In genomic region chr3:149701206-149701976, GRCh38 we compare ENCODE assay signal across 12 cellular contexts. TPM values are rescaled to one million over a fixed set of nuclear protein-coding genes. Genes with fewer than 3 reads are reported as not detected.
DNase-seq lines count a peak whose midpoint lies in the region; ATAC-seq lines count a peak whose summit lies in the region.
"Had no signal": no experiment of that assay in that cellular context is flagged by ENCODE, and none has a peak within 500 bp of the region (broad histone marks: within the 10 kb centered on the region; RNA-seq: fewer than 3 reads in every experiment).

No MANE protein-coding gene starts in this region.

- no peaks in the 10 kb centered on the region for H3K27me3 Mint-ChIP-seq in activated CD4-positive, alpha-beta T cell treated with anti-CD3 and anti-CD28 coated beads, Interleukin-2, amount 10 ng/mL, durations not matched to agents 24 days and 14 days
- H3K27me3 Mint-ChIP-seq: naive B cell had no signal

- H3K4me1 Mint-ChIP-seq in activated CD4-positive, alpha-beta T cell treated with anti-CD3 and anti-CD28 coated beads, Interleukin-2, amount 10 ng/mL, durations not matched to agents 24 days and 14 days = peaks cover 13% of the 10 kb centered on the region
- H3K4me1 Mint-ChIP-seq in stimulated activated effector memory CD8-positive, alpha-beta T cell treated with anti-CD3 and anti-CD28 coated beads, Interleukin-12 subunit alpha, Interleukin-12 subunit beta, amount 100 ng/mL, for 72 hours = peaks cover 28% of the 10 kb centered on the region
- H3K4me1 Mint-ChIP-seq: immature natural killer cell had no signal

- DNase-seq in activated CD4-positive, alpha-beta T cell treated with anti-CD3 and anti-CD28 coated beads, Interleukin-2, amount 10 ng/mL, durations not matched to agents 24 days and 14 days = peak; percentile 59
- DNase-seq in activated CD4-positive, alpha-beta T cell treated with anti-CD3 and anti-CD28 coated beads for 4 hours = no peak
- peak; percentile 12 for DNase-seq in activated naive CD4-positive, alpha-beta T cell treated with anti-CD3 and anti-CD28 coated beads, Interleukin-2, amount 50 U/mL, for 16 hours
- peak in 1 of 2 donors; percentile 71 for DNase-seq in stimulated activated effector memory CD8-positive, alpha-beta T cell treated with anti-CD3 and anti-CD28 coated beads, Interleukin-12 subunit alpha, Interleukin-12 subunit beta, amount 100 ng/mL, for 72 hours (ENCODE audit: low spot score in 2 of 2)
- no peak for DNase-seq in DMS79 (lab: John Stamatoyannopoulos, UW)
- no peak for DNase-seq in NCI-H1048 (lab: John Stamatoyannopoulos, UW)
- no peak for DNase-seq in NOMO-1 (lab: John Stamatoyannopoulos, UW; ENCODE audit: unreplicated experiment in 2 of 2)
- DNase-seq: naive B cell, NCI-H187, spleen had no signal

- ATAC-seq in HG03066 (IDR thresholded peaks at IDR 0.05; ENCODE audit: low read depth, unreplicated experiment) = peak; percentile 63
- ATAC-seq in stimulated activated effector memory CD8-positive, alpha-beta T cell treated with anti-CD3 and anti-CD28 coated beads, Interleukin-12 subunit alpha, Interleukin-12 subunit beta, amount 100 ng/mL, for 72 hours = peak; percentile 72

- H3K27ac Mint-ChIP-seq in activated CD4-positive, alpha-beta T cell treated with anti-CD3 and anti-CD28 coated beads, Interleukin-2, amount 10 ng/mL, durations not matched to agents 24 days and 14 days = peak overlapping the region; percentile 86
- peak overlapping the region; percentile 89 for H3K27ac Mint-ChIP-seq in stimulated activated effector memory CD8-positive, alpha-beta T cell treated with anti-CD3 and anti-CD28 coated beads, Interleukin-12 subunit alpha, Interleukin-12 subunit beta, amount 100 ng/mL, for 72 hours

- peak overlapping the region; percentile 63 for H3K4me3 Mint-ChIP-seq in activated CD4-positive, alpha-beta T cell treated with anti-CD3 and anti-CD28 coated beads, Interleukin-2, amount 10 ng/mL, durations not matched to agents 24 days and 14 days
- H3K4me3 Mint-ChIP-seq in stimulated activated effector memory CD8-positive, alpha-beta T cell treated with anti-CD3 and anti-CD28 coated beads, Interleukin-12 subunit alpha, Interleukin-12 subunit beta, amount 100 ng/mL, for 72 hours = peak overlapping the region; percentile 55

- peaks cover 4% of the 10 kb centered on the region for H3K36me3 Mint-ChIP-seq in activated CD4-positive, alpha-beta T cell treated with anti-CD3 and anti-CD28 coated beads, Interleukin-2, amount 10 ng/mL, durations not matched to agents 24 days and 14 days (ENCODE audit: low read depth)
- H3K36me3 Mint-ChIP-seq in stimulated activated effector memory CD8-positive, alpha-beta T cell treated with anti-CD3 and anti-CD28 coated beads, Interleukin-12 subunit alpha, Interleukin-12 subunit beta, amount 100 ng/mL, for 72 hours = no peaks in the 10 kb centered on the region
- H3K36me3 Mint-ChIP-seq: naive B cell had no signal

- peaks cover 8% of the 10 kb centered on the region for H3K9me3 Mint-ChIP-seq in activated CD4-positive, alpha-beta T cell treated with anti-CD3 and anti-CD28 coated beads, Interleukin-2, amount 10 ng/mL, durations not matched to agents 24 days and 14 days
- peaks cover 10% of the 10 kb centered on the region for H3K9me3 Mint-ChIP-seq in stimulated activated effector memory CD8-positive, alpha-beta T cell treated with anti-CD3 and anti-CD28 coated beads, Interleukin-12 subunit alpha, Interleukin-12 subunit beta, amount 100 ng/mL, for 72 hours

- intact Hi-C loops in activated CD4-positive, alpha-beta T cell treated with anti-CD3 and anti-CD28 coated beads, Interleukin-2, amount 10 ng/mL, durations not matched to agents 24 days and 14 days (cut with micrococcal nuclease) = no loop called here

RNA-seq across cellular contexts. Expression of gene WWTR1, which starts 43.6 kb away (rescaled TPM):
- 0.31 and 0.75 TPM in 2 replicates for total RNA-seq in activated CD4-positive, alpha-beta T cell treated with anti-CD3 and anti-CD28 coated beads, Interleukin-2, amount 10 ng/mL, durations not matched to agents 24 days and 14 days

RNA-seq across cellular contexts. Expression of gene COMMD2, which starts 50.9 kb away (rescaled TPM):
- 42.1 and 44.2 TPM in 2 replicates for total RNA-seq in activated CD4-positive, alpha-beta T cell treated with anti-CD3 and anti-CD28 coated beads, Interleukin-2, amount 10 ng/mL, durations not matched to agents 24 days and 14 days

Comparison
In these comparisons a context has a peak if more than half of its experiments do, and no peak if none do; other contexts are left out.
1. DNase-seq: peak in activated CD4-positive, alpha-beta T cell treated with anti-CD3 and anti-CD28 coated beads, Interleukin-2, amount 10 ng/mL, durations not matched to agents 24 days and 14 days (single experiment) and activated naive CD4-positive, alpha-beta T cell treated with anti-CD3 and anti-CD28 coated beads, Interleukin-2, amount 50 U/mL, for 16 hours (single experiment); none in activated CD4-positive, alpha-beta T cell treated with anti-CD3 and anti-CD28 coated beads for 4 hours (0 of 2), DMS79 (single experiment), NCI-H1048 (single experiment) and NOMO-1 (0 of 2).